In the genomic region with DNA sequence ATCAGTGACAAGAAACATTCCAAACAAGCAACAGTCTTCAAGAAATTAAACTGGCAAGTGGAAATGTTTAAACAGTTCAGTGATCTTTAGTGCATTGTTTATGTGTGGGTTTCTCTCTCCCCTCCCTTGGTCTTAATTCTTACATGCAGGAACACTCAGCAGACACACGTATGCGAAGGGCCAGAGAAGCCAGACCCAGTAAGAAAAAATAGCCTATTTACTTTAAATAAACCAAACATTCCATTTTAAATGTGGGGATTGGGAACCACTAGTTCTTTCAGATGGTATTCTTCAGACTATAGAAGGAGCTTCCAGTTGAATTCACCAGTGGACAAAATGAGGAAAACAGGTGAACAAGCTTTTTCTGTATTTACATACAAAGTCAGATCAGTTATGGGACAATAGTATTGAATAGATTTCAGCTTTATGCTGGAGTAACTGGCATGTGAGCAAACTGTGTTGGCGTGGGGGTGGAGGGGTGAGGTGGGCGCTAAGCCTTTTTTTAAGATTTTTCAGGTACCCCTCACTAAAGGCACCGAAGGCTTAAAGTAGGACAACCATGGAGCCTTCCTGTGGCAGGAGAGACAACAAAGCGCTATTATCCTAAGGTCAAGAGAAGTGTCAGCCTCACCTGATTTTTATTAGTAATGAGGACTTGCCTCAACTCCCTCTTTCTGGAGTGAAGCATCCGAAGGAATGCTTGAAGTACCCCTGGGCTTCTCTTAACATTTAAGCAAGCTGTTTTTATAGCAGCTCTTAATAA, we compare ENCODE assay signal across 8 cellular contexts. TPM values are rescaled to one million over a fixed set of nuclear protein-coding genes. Genes with fewer than 3 reads are reported as not detected.
DNase-seq lines count a peak whose midpoint lies in the region; ATAC-seq and TF ChIP-seq lines count a peak whose summit lies in the region.

No MANE protein-coding gene starts in this region.

- H3K4me1 ChIP-seq in A673 (ENCODE audit: insufficient read depth, low read length, poor library complexity, severe bottlenecking) (peaks cover 33% of the 10 kb centered on the region), body of pancreas (peaks cover 40% of the 10 kb centered on the region)

- H3K27me3 ChIP-seq in A673 (replicated peaks; ENCODE audit: insufficient read depth, low read depth, low read length, poor library complexity) (no peaks in the 10 kb centered on the region), HL-60 (ENCODE audit: insufficient read depth, poor library complexity, severe bottlenecking) (no peaks in the 10 kb centered on the region), body of pancreas (no peaks in the 10 kb centered on the region)

- ATAC-seq in body of pancreas: no peak

- CTCF ChIA-PET in A673 (lab: Charles Lee): interaction anchor here (1.0 to 1.1 kb wide), 2 partner anchors 79 to 89 kb away, joined by 3 read pairs; no protein-coding TSS in a partner anchor

- 3 to 4% methylated on average over 7 of the region's 7 CpGs for WGBS in body of pancreas, 2 donors

- BruUV-seq in A673 (replicated peaks; lab: Mats Ljungman, UMichigan): TSS peak; percentile 0

- intact Hi-C loops in A673 (cut with micrococcal nuclease; ENCODE audit: unreplicated experiment): no loop called here
- intact Hi-C loops in body of pancreas (cut with DNase I): no loop called here

- POLR2A ChIA-PET in A673 (lab: Charles Lee; ENCODE audit: low non-redundant PET): interaction anchor here (0.6 to 4.1 kb wide), 8 partner anchors 13 to 236 kb away, joined by 3 to 17 read pairs (median 4); a partner anchor contains a TSS

- H3K27ac ChIP-seq in A673 (ENCODE audit: low read depth, low read length, poor library complexity, severe bottlenecking) (peak overlapping the region; percentile 72), HL-60 (replicated peaks) (peak overlapping the region; percentile 100), body of pancreas (peak overlapping the region; percentile 27 to 99 (median 98))

- DNase-seq in A673 (ENCODE audit: low spot score) (no peak), HL-60 (ENCODE audit: low read depth in 1 of 2, low spot score in 1 of 2) (no peak), body of pancreas (no peak), lung microvascular endothelial cell (ENCODE audit: low read depth in 2 of 2) (peak; percentile 36 to 42), AG20443 (ENCODE audit: low spot score) (no peak)
- DNase-seq in stimulated activated CD4-positive, alpha-beta T cell treated with anti-CD3 and anti-CD28 coated beads, Interleukin-1b, Interleukin-23, amount 100 ng/mL, for 48 hours: no peak
- DNase-seq in stimulated activated CD4-positive, alpha-beta T cell treated with anti-CD3 and anti-CD28 coated beads, Interleukin-2, amount 100 ng/mL, for 24 hours: no peak
- DNase-seq in effector CD8-positive, alpha-beta T cell (lab: John Stamatoyannopoulos, UW): no peak

- H3K4me3 ChIP-seq in A673 (ENCODE audit: low read depth, low read length, poor library complexity, severe bottlenecking) (peak overlapping the region; percentile 85), HL-60 (replicated peaks; ENCODE audit: insufficient read depth, low read length) (peak overlapping the region; percentile 82), body of pancreas (peak overlapping the region in 1 of 2 donors; percentile 0)

- H3K9me3 ChIP-seq in A673 (ENCODE audit: low read depth, low read length, poor library complexity, severe bottlenecking): no peaks in the 10 kb centered on the region
- H3K9me3 ChIP-seq in body of pancreas: no peaks in the 10 kb centered on the region

- peak in 1 of 3 donors; percentile 11 for TF ChIP-seq POLR2A in body of pancreas (IDR thresholded peaks at IDR 0.05)

- H3K36me3 ChIP-seq in A673 (ENCODE audit: insufficient read depth, low read length, poor library complexity, severe bottlenecking) (peaks cover 75% of the 10 kb centered on the region), body of pancreas (replicated peaks in 1 of 2; ENCODE audit: insufficient read depth in 1 of 2, low read depth in 2 of 2) (peaks cover 12 to 15% of the 10 kb centered on the region in 2 donors)

- TF ChIP-seq CTCF in A673 (conservative IDR thresholded peaks at IDR 0.05; ENCODE audit: low read depth, low read length) (no peak), HL-60 (IDR thresholded peaks at IDR 0.05; ENCODE audit: insufficient read depth, low read length) (no peak), body of pancreas (IDR thresholded peaks at IDR 0.05) (no peak)

RNA-seq across cellular contexts. Expression of a gene that starts 6.0 kb away (rescaled TPM):
- total RNA-seq in A673 (2021): 4,586 and 4,701 TPM in 2 replicates
- total RNA-seq in body of pancreas: over 10,000 TPM; 10,129 to 14,092 TPM
- total RNA-seq in lung microvascular endothelial cell: 1,818 and 2,739 TPM in 2 replicates

RNA-seq across cellular contexts. Expression of a gene that starts 20.0 kb away (rescaled TPM):
- total RNA-seq in A673 (2021) (90.6 and 95.7 TPM in 2 replicates), body of pancreas (10 to 100 TPM; 55.0 to 62.3 TPM), lung microvascular endothelial cell (36.6 and 46.6 TPM in 2 replicates)

RNA-seq across cellular contexts. Expression of a gene that starts 53.3 kb away (rescaled TPM):
- 92.1 and 123 TPM in 2 replicates for total RNA-seq in A673 (2021)
- total RNA-seq in body of pancreas: 100 to 1,000 TPM; 131 to 330 TPM
- total RNA-seq in lung microvascular endothelial cell: 20.5 and 23.0 TPM in 2 replicates

Comparison
In these comparisons a context has a peak if more than half of its experiments do, and no peak if none do; other contexts are left out.
1. DNase-seq: peak in lung microvascular endothelial cell (2 of 2); none in A673 (single experiment), HL-60 (0 of 2), body of pancreas (0 of 4), stimulated activated CD4-positive, alpha-beta T cell treated with anti-CD3 and anti-CD28 coated beads, Interleukin-1b, Interleukin-23, amount 100 ng/mL, for 48 hours (single experiment), stimulated activated CD4-positive, alpha-beta T cell treated with anti-CD3 and anti-CD28 coated beads, Interleukin-2, amount 100 ng/mL, for 24 hours (0 of 2), effector CD8-positive, alpha-beta T cell (single experiment) and AG20443 (single experiment).
2. Peak in every context shown above with its lines, with median percentiles within 50 percentile points of each other: H3K27ac ChIP-seq.